ENCODE assay signal across 8 cellular contexts in genomic region chr12:100987552-100988277, GRCh38.
DNase-seq lines count a peak whose midpoint lies in the region; ATAC-seq and TF ChIP-seq lines count a peak whose summit lies in the region.

No MANE protein-coding gene starts in this region.

- no peaks in the 10 kb centered on the region for H4K20me1 ChIP-seq in hepatocyte (ENCODE audit: insufficient read depth, poor library complexity, severe bottlenecking)

- 47% methylated on average over 4 of the region's 4 CpGs for WGBS in hepatocyte (ENCODE audit: low lambda C conversion rate, missing lambda C conversion rate)

- H3K36me3 Mint-ChIP-seq in natural killer cell treated with Interleukin-12 subunit alpha and Interleukin-12 subunit beta and Interleukin-15 and Interleukin-18, amount 100 ng/mL, for 72 hours, result no peaks in the 10 kb centered on the region

- H2AFZ ChIP-seq in hepatocyte, result peak overlapping the region; percentile 37

- no peak overlapping the region for H3K4me3 Mint-ChIP-seq in natural killer cell treated with Interleukin-12 subunit alpha and Interleukin-12 subunit beta and Interleukin-15 and Interleukin-18, amount 100 ng/mL, for 72 hours

- peak; percentile 37 for TF ChIP-seq CTCF in hepatocyte (IDR thresholded peaks at IDR 0.05; ENCODE audit: poor library complexity)

- H3K4me2 ChIP-seq in hepatocyte, result peak overlapping the region; percentile 42

- peaks cover 22% of the 10 kb centered on the region for H3K9me3 Mint-ChIP-seq in natural killer cell treated with Interleukin-12 subunit alpha and Interleukin-12 subunit beta and Interleukin-15 and Interleukin-18, amount 100 ng/mL, for 72 hours

- H3K27ac ChIP-seq in hepatocyte, result peak overlapping the region; percentile 44

- H3K9me2 ChIP-seq in hepatocyte (replicated peaks; ENCODE audit: insufficient read depth), result no peaks in the 10 kb centered on the region

- H3K27me3 ChIP-seq in hepatocyte, result no peaks in the 10 kb centered on the region

- no peak overlapping the region for H3K27ac Mint-ChIP-seq in natural killer cell treated with Interleukin-12 subunit alpha and Interleukin-12 subunit beta and Interleukin-15 and Interleukin-18, amount 100 ng/mL, for 72 hours

- no peak overlapping the region for H3K4me3 ChIP-seq in hepatocyte

- H3K27me3 Mint-ChIP-seq in natural killer cell treated with Interleukin-12 subunit alpha and Interleukin-12 subunit beta and Interleukin-15 and Interleukin-18, amount 100 ng/mL, for 72 hours, result no peaks in the 10 kb centered on the region

- no peaks in the 10 kb centered on the region for H3K36me3 ChIP-seq in hepatocyte (replicated peaks; ENCODE audit: insufficient read depth, low read depth)

- ATAC-seq in GM21576 (IDR thresholded peaks at IDR 0.05; ENCODE audit: unreplicated experiment) (peak; percentile 97), HG03575 (IDR thresholded peaks at IDR 0.05; ENCODE audit: extremely low read depth, insufficient number of reproducible peaks, low FRiP score, unreplicated experiment) (peak; percentile 96)
- no peak for ATAC-seq in natural killer cell treated with Interleukin-12 subunit alpha and Interleukin-12 subunit beta and Interleukin-15 and Interleukin-18, amount 100 ng/mL, for 72 hours

- peak; percentile 3 for DNase-seq in activated CD4-positive, alpha-beta T cell treated with anti-CD3 and anti-CD28 coated beads for 48 hours
- no peak for DNase-seq in activated CD4-positive, alpha-beta T cell treated with anti-CD3 and anti-CD28 coated beads, Interleukin-2, amount 50 U/mL, for 4 hours
- DNase-seq in SKM-1 treated with dmso at 0.1 percent for 144 hours (lab: John Stamatoyannopoulos, UW; ENCODE audit: unreplicated experiment), result peak; percentile 14
- peak; percentile 68 for DNase-seq in hepatocyte (ENCODE audit: low spot score)
- DNase-seq in natural killer cell treated with Interleukin-12 subunit alpha and Interleukin-12 subunit beta and Interleukin-15 and Interleukin-18, amount 100 ng/mL, for 72 hours (ENCODE audit: low spot score), result no peak
- no peak for DNase-seq in central memory CD4-positive, alpha-beta T cell

- H3K79me2 ChIP-seq in hepatocyte, result no peaks in the 10 kb centered on the region

- H3K4me1 ChIP-seq in hepatocyte (ENCODE audit: insufficient read depth), result peaks cover 18% of the 10 kb centered on the region

- H3K9me3 ChIP-seq in hepatocyte (ENCODE audit: low read depth), result no peaks in the 10 kb centered on the region

- H3K4me1 Mint-ChIP-seq in natural killer cell treated with Interleukin-12 subunit alpha and Interleukin-12 subunit beta and Interleukin-15 and Interleukin-18, amount 100 ng/mL, for 72 hours (ENCODE audit: low read depth in 2 of 2), result no peaks in the 10 kb centered on the region

Comparison
In these comparisons a context has a peak if more than half of its experiments do, and no peak if none do; other contexts are left out.
1. DNase-seq: peak in activated CD4-positive, alpha-beta T cell treated with anti-CD3 and anti-CD28 coated beads for 48 hours (single experiment), SKM-1 treated with dmso at 0.1 percent for 144 hours (single experiment) and hepatocyte (single experiment); none in activated CD4-positive, alpha-beta T cell treated with anti-CD3 and anti-CD28 coated beads, Interleukin-2, amount 50 U/mL, for 4 hours (0 of 2), natural killer cell treated with Interleukin-12 subunit alpha and Interleukin-12 subunit beta and Interleukin-15 and Interleukin-18, amount 100 ng/mL, for 72 hours (single experiment) and central memory CD4-positive, alpha-beta T cell (single experiment).
2. ATAC-seq: peak in GM21576 (single experiment) and HG03575 (single experiment); none in natural killer cell treated with Interleukin-12 subunit alpha and Interleukin-12 subunit beta and Interleukin-15 and Interleukin-18, amount 100 ng/mL, for 72 hours (0 of 2).